ENCODE assay signal across 3 cellular contexts in the genomic region with DNA sequence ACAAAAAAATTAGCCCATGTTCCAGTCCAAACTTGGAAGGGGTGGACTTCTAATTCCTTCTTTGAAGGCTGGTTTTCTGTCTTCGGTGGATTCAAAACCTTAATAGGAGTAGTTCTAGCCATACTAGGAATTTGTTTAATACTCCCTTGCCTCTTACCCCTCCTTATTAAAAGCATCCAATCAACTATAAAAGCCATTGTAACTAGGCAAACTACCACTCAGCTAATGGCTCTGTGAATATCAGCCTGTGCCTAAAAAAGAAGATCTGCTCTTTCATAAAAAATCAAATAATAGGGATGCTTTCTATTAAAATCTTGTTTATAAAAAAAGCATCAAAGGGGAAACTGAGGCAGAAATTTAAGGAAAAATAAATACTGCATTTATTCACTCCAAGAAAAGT.
TF ChIP-seq lines count a peak whose summit lies in the region.

No MANE protein-coding gene starts in this region.

TF ChIP-seq in SK-N-SH, 30 proteins besides CTCF, POLR2A, EP300 and RAD21:
- TF ChIP-seq SIN3A (IDR thresholded peaks at IDR 0.05; ENCODE audit: borderline replicate concordance, low read depth, low read length) (no peak), RFX5 (IDR thresholded peaks at IDR 0.05; ENCODE audit: low read length) (peak; percentile 83)

TF ChIP-seq in SK-N-SH treated with all-trans-retinoic acid at 6 μM for 48 hours, 23 proteins besides CTCF, POLR2A, EP300 and RAD21:
- TF ChIP-seq ZFP30 (CRISPR knock-in tag; IDR thresholded peaks at IDR 0.05) (no peak), GLIS3 (CRISPR knock-in tag; IDR thresholded peaks at IDR 0.05) (no peak), ZC3H10 (CRISPR knock-in tag; IDR thresholded peaks at IDR 0.05) (no peak), ZNF70 (CRISPR knock-in tag; IDR thresholded peaks at IDR 0.05) (no peak)
- TF ChIP-seq, protein P1, sequence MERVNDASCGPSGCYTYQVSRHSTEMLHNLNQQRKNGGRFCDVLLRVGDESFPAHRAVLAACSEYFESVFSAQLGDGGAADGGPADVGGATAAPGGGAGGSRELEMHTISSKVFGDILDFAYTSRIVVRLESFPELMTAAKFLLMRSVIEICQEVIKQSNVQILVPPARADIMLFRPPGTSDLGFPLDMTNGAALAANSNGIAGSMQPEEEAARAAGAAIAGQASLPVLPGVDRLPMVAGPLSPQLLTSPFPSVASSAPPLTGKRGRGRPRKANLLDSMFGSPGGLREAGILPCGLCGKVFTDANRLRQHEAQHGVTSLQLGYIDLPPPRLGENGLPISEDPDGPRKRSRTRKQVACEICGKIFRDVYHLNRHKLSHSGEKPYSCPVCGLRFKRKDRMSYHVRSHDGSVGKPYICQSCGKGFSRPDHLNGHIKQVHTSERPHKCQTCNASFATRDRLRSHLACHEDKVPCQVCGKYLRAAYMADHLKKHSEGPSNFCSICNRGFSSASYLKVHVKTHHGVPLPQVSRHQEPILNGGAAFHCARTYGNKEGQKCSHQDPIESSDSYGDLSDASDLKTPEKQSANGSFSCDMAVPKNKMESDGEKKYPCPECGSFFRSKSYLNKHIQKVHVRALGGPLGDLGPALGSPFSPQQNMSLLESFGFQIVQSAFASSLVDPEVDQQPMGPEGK (CRISPR knock-in tag; IDR thresholded peaks at IDR 0.05; ENCODE audit: borderline replicate concordance) = no peak

TF ChIP-seq in GM12878, 131 proteins besides CTCF, POLR2A, EP300 and RAD21:
- peak; percentile 61; the same call in 1 of the 2 replicates for TF ChIP-seq RFX5 (IDR thresholded peaks at IDR 0.05; ENCODE audit: low read depth, low read length)
- TF ChIP-seq CBX5 (IDR thresholded peaks at IDR 0.05; ENCODE audit: low read depth) = no peak
